In the genomic region with DNA sequence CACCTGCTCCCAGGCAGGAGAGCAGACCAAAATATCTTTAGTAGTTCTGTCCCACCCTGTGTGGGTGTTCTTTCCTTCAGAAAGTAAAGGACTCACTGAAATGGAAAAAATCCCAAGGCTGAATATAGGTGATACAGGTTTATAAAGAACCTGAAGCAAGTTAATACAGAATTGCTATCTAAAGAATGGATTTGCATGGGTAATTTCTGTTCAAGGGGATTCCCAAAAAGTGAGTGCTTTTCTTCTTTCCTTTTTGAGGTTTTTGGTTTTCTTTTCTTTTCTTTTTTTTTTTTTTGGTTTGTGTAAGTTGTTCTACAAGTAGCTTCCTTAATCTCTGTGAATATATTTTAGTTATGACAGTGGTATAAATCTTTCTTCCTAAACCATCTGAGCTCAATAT, we compare ENCODE assay signal across 1 cellular context.
TF ChIP-seq lines count a peak whose summit lies in the region.

No MANE protein-coding gene starts in this region.

TF ChIP-seq in GM12878, 131 proteins besides CTCF, POLR2A, EP300 and RAD21 (continued from another document):
- TF ChIP-seq, protein P1, sequence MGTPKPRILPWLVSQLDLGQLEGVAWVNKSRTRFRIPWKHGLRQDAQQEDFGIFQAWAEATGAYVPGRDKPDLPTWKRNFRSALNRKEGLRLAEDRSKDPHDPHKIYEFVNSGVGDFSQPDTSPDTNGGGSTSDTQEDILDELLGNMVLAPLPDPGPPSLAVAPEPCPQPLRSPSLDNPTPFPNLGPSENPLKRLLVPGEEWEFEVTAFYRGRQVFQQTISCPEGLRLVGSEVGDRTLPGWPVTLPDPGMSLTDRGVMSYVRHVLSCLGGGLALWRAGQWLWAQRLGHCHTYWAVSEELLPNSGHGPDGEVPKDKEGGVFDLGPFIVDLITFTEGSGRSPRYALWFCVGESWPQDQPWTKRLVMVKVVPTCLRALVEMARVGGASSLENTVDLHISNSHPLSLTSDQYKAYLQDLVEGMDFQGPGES (IDR thresholded peaks at IDR 0.05): no peak
- TF ChIP-seq LARP7 (IDR thresholded peaks at IDR 0.05) (no peak), SREBF1 (IDR thresholded peaks at IDR 0.05; ENCODE audit: low read length) (no peak), SUZ12 (IDR thresholded peaks at IDR 0.05; ENCODE audit: unreplicated experiment) (no peak), RB1 (IDR thresholded peaks at IDR 0.05; ENCODE audit: borderline replicate concordance) (no peak), JUNB (IDR thresholded peaks at IDR 0.05) (no peak), ATF7 (IDR thresholded peaks at IDR 0.05; ENCODE audit: low read depth) (no peak), BHLHE40 (IDR thresholded peaks at IDR 0.05; ENCODE audit: borderline replicate concordance in 1 of 2, low read depth in 2 of 2, low read length in 1 of 2) (no peak), TCF3 (IDR thresholded peaks at IDR 0.05; ENCODE audit: borderline replicate concordance, insufficient read depth, low read depth, low read length) (no peak), MXI1 (IDR thresholded peaks at IDR 0.05; ENCODE audit: low read depth, low read length) (no peak), POLR2AphosphoS2 (IDR thresholded peaks at IDR 0.05; ENCODE audit: low read depth, low read length) (no peak), MTA2 (IDR thresholded peaks at IDR 0.05; ENCODE audit: low read depth) (no peak), ASH2L (IDR thresholded peaks at IDR 0.05; ENCODE audit: borderline replicate concordance, low read depth) (no peak), SP1 (IDR thresholded peaks at IDR 0.05; ENCODE audit: low read depth, low read length) (no peak), WRNIP1 (IDR thresholded peaks at IDR 0.05; ENCODE audit: borderline replicate concordance, low read depth, low read length) (no peak), EGR1 (IDR thresholded peaks at IDR 0.05; ENCODE audit: borderline replicate concordance in 1 of 2, low read depth in 2 of 2, low read length in 2 of 2) (no peak)
- TF ChIP-seq, protein P2, sequence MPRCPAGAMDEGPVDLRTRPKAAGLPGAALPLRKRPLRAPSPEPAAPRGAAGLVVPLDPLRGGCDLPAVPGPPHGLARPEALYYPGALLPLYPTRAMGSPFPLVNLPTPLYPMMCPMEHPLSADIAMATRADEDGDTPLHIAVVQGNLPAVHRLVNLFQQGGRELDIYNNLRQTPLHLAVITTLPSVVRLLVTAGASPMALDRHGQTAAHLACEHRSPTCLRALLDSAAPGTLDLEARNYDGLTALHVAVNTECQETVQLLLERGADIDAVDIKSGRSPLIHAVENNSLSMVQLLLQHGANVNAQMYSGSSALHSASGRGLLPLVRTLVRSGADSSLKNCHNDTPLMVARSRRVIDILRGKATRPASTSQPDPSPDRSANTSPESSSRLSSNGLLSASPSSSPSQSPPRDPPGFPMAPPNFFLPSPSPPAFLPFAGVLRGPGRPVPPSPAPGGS (IDR thresholded peaks at IDR 0.05; ENCODE audit: borderline replicate concordance, insufficient read depth, low read depth, low read length, poor library complexity, severe bottlenecking): no peak
- TF ChIP-seq, protein P3, sequence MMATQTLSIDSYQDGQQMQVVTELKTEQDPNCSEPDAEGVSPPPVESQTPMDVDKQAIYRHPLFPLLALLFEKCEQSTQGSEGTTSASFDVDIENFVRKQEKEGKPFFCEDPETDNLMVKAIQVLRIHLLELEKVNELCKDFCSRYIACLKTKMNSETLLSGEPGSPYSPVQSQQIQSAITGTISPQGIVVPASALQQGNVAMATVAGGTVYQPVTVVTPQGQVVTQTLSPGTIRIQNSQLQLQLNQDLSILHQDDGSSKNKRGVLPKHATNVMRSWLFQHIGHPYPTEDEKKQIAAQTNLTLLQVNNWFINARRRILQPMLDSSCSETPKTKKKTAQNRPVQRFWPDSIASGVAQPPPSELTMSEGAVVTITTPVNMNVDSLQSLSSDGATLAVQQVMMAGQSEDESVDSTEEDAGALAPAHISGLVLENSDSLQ (IDR thresholded peaks at IDR 0.05): no peak
- TF ChIP-seq, protein P4, sequence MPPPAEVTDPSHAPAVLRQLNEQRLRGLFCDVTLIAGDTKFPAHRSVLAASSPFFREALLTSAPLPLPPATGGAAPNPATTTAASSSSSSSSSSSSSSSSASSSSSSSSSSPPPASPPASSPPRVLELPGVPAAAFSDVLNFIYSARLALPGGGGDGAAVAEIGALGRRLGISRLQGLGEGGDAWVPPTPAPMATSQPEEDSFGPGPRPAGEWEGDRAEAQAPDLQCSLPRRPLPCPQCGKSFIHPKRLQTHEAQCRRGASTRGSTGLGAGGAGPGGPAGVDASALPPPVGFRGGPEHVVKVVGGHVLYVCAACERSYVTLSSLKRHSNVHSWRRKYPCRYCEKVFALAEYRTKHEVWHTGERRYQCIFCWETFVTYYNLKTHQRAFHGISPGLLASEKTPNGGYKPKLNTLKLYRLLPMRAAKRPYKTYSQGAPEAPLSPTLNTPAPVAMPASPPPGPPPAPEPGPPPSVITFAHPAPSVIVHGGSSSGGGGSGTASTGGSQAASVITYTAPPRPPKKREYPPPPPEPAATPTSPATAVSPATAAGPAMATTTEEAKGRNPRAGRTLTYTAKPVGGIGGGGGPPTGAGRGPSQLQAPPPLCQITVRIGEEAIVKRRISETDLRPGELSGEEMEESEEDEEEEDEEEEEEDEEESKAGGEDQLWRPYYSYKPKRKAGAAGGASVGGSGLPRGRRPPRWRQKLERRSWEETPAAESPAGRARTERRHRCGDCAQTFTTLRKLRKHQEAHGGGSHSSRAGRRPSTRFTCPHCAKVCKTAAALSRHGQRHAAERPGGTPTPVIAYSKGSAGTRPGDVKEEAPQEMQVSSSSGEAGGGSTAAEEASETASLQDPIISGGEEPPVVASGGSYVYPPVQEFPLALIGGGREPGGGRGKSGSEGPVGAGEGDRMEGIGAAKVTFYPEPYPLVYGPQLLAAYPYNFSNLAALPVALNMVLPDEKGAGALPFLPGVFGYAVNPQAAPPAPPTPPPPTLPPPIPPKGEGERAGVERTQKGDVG (CRISPR knock-in tag; IDR thresholded peaks at IDR 0.05): no peak
TF ChIP-seq in GM12878: peak in this region for 0.
